Comparison of ENCODE assay signal across 2 cellular contexts in the genomic region with DNA sequence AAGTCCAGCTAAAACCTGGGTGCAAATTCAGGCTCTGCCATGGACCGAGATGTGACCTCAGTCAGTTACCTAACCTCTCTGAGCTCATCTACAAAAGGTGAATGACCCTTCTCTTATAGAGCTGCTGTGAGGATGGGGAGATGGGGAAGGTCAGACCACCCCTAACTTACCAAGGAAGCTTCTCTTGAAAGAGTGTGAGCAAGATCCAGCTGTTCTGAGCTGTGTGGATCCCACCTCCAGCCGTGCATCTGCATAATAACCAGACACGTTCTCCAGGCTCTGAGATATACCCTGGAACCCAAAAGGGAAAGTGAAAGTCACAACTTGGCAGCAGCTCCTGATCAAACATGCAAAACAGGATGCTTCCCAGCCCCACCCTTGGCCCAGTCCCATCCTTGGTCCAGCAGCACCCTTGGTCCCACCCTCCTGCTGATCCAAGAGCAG.
TF ChIP-seq lines count a peak whose summit lies in the region.

A gene with protein sequence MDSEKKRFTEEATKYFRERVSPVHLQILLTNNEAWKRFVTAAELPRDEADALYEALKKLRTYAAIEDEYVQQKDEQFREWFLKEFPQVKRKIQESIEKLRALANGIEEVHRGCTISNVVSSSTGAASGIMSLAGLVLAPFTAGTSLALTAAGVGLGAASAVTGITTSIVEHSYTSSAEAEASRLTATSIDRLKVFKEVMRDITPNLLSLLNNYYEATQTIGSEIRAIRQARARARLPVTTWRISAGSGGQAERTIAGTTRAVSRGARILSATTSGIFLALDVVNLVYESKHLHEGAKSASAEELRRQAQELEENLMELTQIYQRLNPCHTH (minus strand): TSS at position 257 of the 444 bp plus-strand sequence. CDS start 11,700 bp downstream, outside the sequence.

TF ChIP-seq in GM23338, 12 proteins besides CTCF, POLR2A, EP300 and RAD21 (continued from another document):
- TF ChIP-seq EZH2phosphoT487 (IDR thresholded peaks at IDR 0.05; ENCODE audit: unreplicated experiment), result no peak

TF ChIP-seq in HEK293T, 16 proteins besides CTCF, POLR2A, EP300 and RAD21:
- TF ChIP-seq, protein P1, sequence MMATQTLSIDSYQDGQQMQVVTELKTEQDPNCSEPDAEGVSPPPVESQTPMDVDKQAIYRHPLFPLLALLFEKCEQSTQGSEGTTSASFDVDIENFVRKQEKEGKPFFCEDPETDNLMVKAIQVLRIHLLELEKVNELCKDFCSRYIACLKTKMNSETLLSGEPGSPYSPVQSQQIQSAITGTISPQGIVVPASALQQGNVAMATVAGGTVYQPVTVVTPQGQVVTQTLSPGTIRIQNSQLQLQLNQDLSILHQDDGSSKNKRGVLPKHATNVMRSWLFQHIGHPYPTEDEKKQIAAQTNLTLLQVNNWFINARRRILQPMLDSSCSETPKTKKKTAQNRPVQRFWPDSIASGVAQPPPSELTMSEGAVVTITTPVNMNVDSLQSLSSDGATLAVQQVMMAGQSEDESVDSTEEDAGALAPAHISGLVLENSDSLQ (IDR thresholded peaks at IDR 0.05), result no peak
- TF ChIP-seq BHLHE40 (IDR thresholded peaks at IDR 0.05; ENCODE audit: borderline replicate concordance) (no peak), FOXM1 (IDR thresholded peaks at IDR 0.05; ENCODE audit: borderline replicate concordance) (no peak), LEF1 (IDR thresholded peaks at IDR 0.05; ENCODE audit: borderline replicate concordance) (no peak), HDGF (IDR thresholded peaks at IDR 0.05; ENCODE audit: borderline replicate concordance) (no peak), SP1 (IDR thresholded peaks at IDR 0.05) (no peak), ELF4 (IDR thresholded peaks at IDR 0.05) (no peak), ZNF384 (IDR thresholded peaks at IDR 0.05) (no peak), NFRKB (IDR thresholded peaks at IDR 0.05) (no peak), TARDBP (IDR thresholded peaks at IDR 0.05) (no peak), FOXK2 (IDR thresholded peaks at IDR 0.05) (no peak), L3MBTL2 (conservative IDR thresholded peaks at IDR 0.05) (no peak), ARNT (IDR thresholded peaks at IDR 0.05) (no peak), FOXA1 (IDR thresholded peaks at IDR 0.05) (no peak), SUZ12 (IDR thresholded peaks at IDR 0.05) (no peak), CTBP1 (IDR thresholded peaks at IDR 0.05; ENCODE audit: borderline replicate concordance) (no peak)
